In genomic region chr2:2061091-2061696, GRCh38 we compare ENCODE assay signal across 21 cellular contexts.
"Had no signal": no experiment of that assay in that cellular context is flagged by ENCODE, and none has a peak within 500 bp of the region (broad histone marks: within the 10 kb centered on the region; RNA-seq: fewer than 3 reads in every experiment).

No MANE protein-coding gene starts in this region.

- H3K9me3 ChIP-seq: gastrocnemius medialis, left ventricle myocardium inferior, lower lobe of right lung, right atrium auricular region, sigmoid colon, testis, tibial nerve, upper lobe of right lung had no signal

- H3K4me3 ChIP-seq: gastrocnemius medialis, left ventricle myocardium inferior, lower lobe of right lung, right atrium auricular region, sigmoid colon, testis, tibial nerve, upper lobe of right lung had no signal

- H3K36me3 ChIP-seq: gastrocnemius medialis, left ventricle myocardium inferior, lower lobe of right lung, right atrium auricular region, sigmoid colon, tibial nerve, upper lobe of right lung had no signal

- DNase-seq: cortex of kidney; effector memory CD4-positive, alpha-beta T cell; gastrocnemius medialis; immature natural killer cell; left ventricle myocardium inferior; lower lobe of right lung; midbrain; sigmoid colon; small intestine; stimulated activated CD4-positive, alpha-beta T cell treated with anti-CD3 and anti-CD28 coated beads, Interleukin-2, amount 100 ng/mL, for 48 hours; stimulated activated CD8-positive, alpha-beta memory T cell treated with anti-CD3 and anti-CD28 coated beads, Interleukin-4, amount 100 ng/mL, for 48 hours; testis; upper lobe of right lung had no signal

- H3K27me3 ChIP-seq: gastrocnemius medialis, right atrium auricular region, sigmoid colon, testis, tibial nerve, upper lobe of right lung had no signal

- H3K4me1 ChIP-seq: lower lobe of right lung, sigmoid colon, testis, tibial nerve had no signal

- ATAC-seq: esophagus mucosa; gastrocnemius medialis; lower lobe of right lung; natural killer cell treated with Interleukin-12 subunit alpha and Interleukin-12 subunit beta and Interleukin-15 and Interleukin-18, amount 100 ng/mL, for 72 hours; stimulated activated memory B cell treated with anti-CD40 and anti-IgM and Interleukin-4, amounts not matched to agents 10 μg/mL and 1 μg/mL and 100 μg/mL, for 72 hours; upper lobe of right lung had no signal

- H3K27ac Mint-ChIP-seq: immature natural killer cell; memory B cell; natural killer cell treated with Interleukin-12 subunit alpha and Interleukin-12 subunit beta and Interleukin-15 and Interleukin-18, amount 100 ng/mL, for 72 hours; stimulated activated memory B cell treated with anti-CD40 and anti-IgM and Interleukin-4, amounts not matched to agents 10 μg/mL and 1 μg/mL and 100 μg/mL, for 72 hours; stimulated activated naive CD8-positive, alpha-beta T cell treated with anti-CD3 and anti-CD28 coated beads, Interleukin-15, Interleukin-2, amounts not matched to agents 100 ng/mL and 50 ng/mL, for 24 hours had no signal

- H3K36me3 Mint-ChIP-seq: immature natural killer cell; stimulated activated memory B cell treated with anti-CD40 and anti-IgM and Interleukin-4, amounts not matched to agents 10 μg/mL and 1 μg/mL and 100 μg/mL, for 72 hours had no signal

- H3K4me3 Mint-ChIP-seq: central memory CD8-positive, alpha-beta T cell; immature natural killer cell; memory B cell; natural killer cell treated with Interleukin-12 subunit alpha and Interleukin-12 subunit beta and Interleukin-15 and Interleukin-18, amount 100 ng/mL, for 72 hours; stimulated activated memory B cell treated with anti-CD40 and anti-IgM and Interleukin-4, amounts not matched to agents 10 μg/mL and 1 μg/mL and 100 μg/mL, for 72 hours; stimulated activated naive CD8-positive, alpha-beta T cell treated with anti-CD3 and anti-CD28 coated beads, Interleukin-15, Interleukin-2, amounts not matched to agents 100 ng/mL and 50 ng/mL, for 24 hours had no signal

- H3K27ac ChIP-seq: gastrocnemius medialis, left ventricle myocardium inferior, lower lobe of right lung, right atrium auricular region, sigmoid colon, testis, tibial nerve, upper lobe of right lung had no signal
